In genomic region chr1:155938220-155938627, GRCh38 we compare ENCODE assay signal across 8 cellular contexts. TPM values are rescaled to one million over a fixed set of nuclear protein-coding genes. Genes with fewer than 3 reads are reported as not detected.
DNase-seq lines count a peak whose midpoint lies in the region; ATAC-seq and TF ChIP-seq lines count a peak whose summit lies in the region.

No MANE protein-coding gene starts in this region.

- H2BK5ac ChIP-seq in mesenchymal stem cell (ENCODE audit: low read depth, low read length, poor library complexity, severe bottlenecking): no peak overlapping the region

- no peak for DNase-seq in activated T-cell treated with anti-CD3 and anti-CD28 coated beads, Interleukin-2, amount 50 U/mL, for 24 hours
- DNase-seq in activated T-cell treated with anti-CD3 and anti-CD28 coated beads for 4 hours (no peak), M059J (ENCODE audit: low read depth) (peak; percentile 80), RWPE2 (ENCODE audit: low spot score) (no peak), dedifferentiated amniotic fluid mesenchymal stem cell (ENCODE audit: extremely low spot score) (peak; percentile 40), mesenchymal stem cell (peak; percentile 77), T-helper 9 cell (no peak)

- H3K27me3 Mint-ChIP-seq in activated T-cell treated with anti-CD3 and anti-CD28 coated beads, Interleukin-2, amount 50 U/mL, for 24 hours: no peaks in the 10 kb centered on the region

- TF ChIP-seq CTCF in RWPE2 (IDR thresholded peaks at IDR 0.05; ENCODE audit: poor library complexity, severe bottlenecking): peak; percentile 89

- no peaks in the 10 kb centered on the region for H3K36me3 Mint-ChIP-seq in activated T-cell treated with anti-CD3 and anti-CD28 coated beads, Interleukin-2, amount 50 U/mL, for 24 hours (ENCODE audit: low read depth)

- no peak overlapping the region for H3K18ac ChIP-seq in mesenchymal stem cell (ENCODE audit: low read depth in 1 of 2, low read length in 2 of 2)

- H3K9me3 Mint-ChIP-seq in activated T-cell treated with anti-CD3 and anti-CD28 coated beads, Interleukin-2, amount 50 U/mL, for 24 hours: no peaks in the 10 kb centered on the region

- no peak overlapping the region for H3K23ac ChIP-seq in mesenchymal stem cell (ENCODE audit: low read length in 2 of 2)

- H2BK120ac ChIP-seq in mesenchymal stem cell (ENCODE audit: low read depth, low read length): no peak overlapping the region

- H3K79me1 ChIP-seq in mesenchymal stem cell (replicated peaks; ENCODE audit: low read length, poor library complexity, severe bottlenecking): peaks cover 3% of the 10 kb centered on the region

- no peak overlapping the region for H4K8ac ChIP-seq in mesenchymal stem cell (ENCODE audit: low read length)

- ATAC-seq in RWPE2 (ENCODE audit: low read depth) (peak; percentile 14; the same call in 2 of the 3 replicates), esophagus mucosa (no peak)

- H3K9ac ChIP-seq in mesenchymal stem cell (ENCODE audit: low read length): peak overlapping the region; percentile 3

- H3K4me2 ChIP-seq in mesenchymal stem cell (ENCODE audit: low read length, poor library complexity, severe bottlenecking): no peak overlapping the region

- no CpG with 5 or more reads among the region's 1 CpG for WGBS in mesenchymal stem cell

- no peaks in the 10 kb centered on the region for H3K9me3 ChIP-seq in RWPE2 (ENCODE audit: severe bottlenecking)
- H3K9me3 ChIP-seq in mesenchymal stem cell (ENCODE audit: control insufficient read depth, low read length): no peaks in the 10 kb centered on the region

- no peak overlapping the region for H3K14ac ChIP-seq in mesenchymal stem cell (ENCODE audit: low read length in 2 of 2)

- H4K91ac ChIP-seq in mesenchymal stem cell (ENCODE audit: low read length): no peak overlapping the region

- H3K4me3 ChIP-seq in RWPE2 (ENCODE audit: severe bottlenecking) (no peak overlapping the region), mesenchymal stem cell (ENCODE audit: insufficient read depth in 1 of 2, low read depth in 1 of 2, low read length in 2 of 2) (no peak overlapping the region)

- H2AK5ac ChIP-seq in mesenchymal stem cell (ENCODE audit: low read length, severe bottlenecking): no peak overlapping the region

- H3K36me3 ChIP-seq in RWPE2 (ENCODE audit: low read depth): peaks cover 8% of the 10 kb centered on the region
- H3K36me3 ChIP-seq in mesenchymal stem cell (ENCODE audit: control insufficient read depth in 1 of 2, insufficient read depth in 2 of 2, low read depth in 1 of 2, low read length in 2 of 2): peaks cover 0 to 7% of the 10 kb centered on the region in 2 experiments

- no peak overlapping the region for H2AFZ ChIP-seq in mesenchymal stem cell (ENCODE audit: low read depth, low read length)

- H3K4me1 ChIP-seq in RWPE2 (ENCODE audit: insufficient read depth, poor library complexity, severe bottlenecking): peaks cover 35% of the 10 kb centered on the region
- H3K4me1 ChIP-seq in mesenchymal stem cell (ENCODE audit: control insufficient read depth, insufficient read depth, low read depth, low read length): peaks cover 20% of the 10 kb centered on the region

- H3K4me1 Mint-ChIP-seq in activated T-cell treated with anti-CD3 and anti-CD28 coated beads, Interleukin-2, amount 50 U/mL, for 24 hours (ENCODE audit: low read depth): peaks cover 40% of the 10 kb centered on the region

- H3K27ac ChIP-seq in RWPE2 (ENCODE audit: poor library complexity, severe bottlenecking) (peak overlapping the region; percentile 88), mesenchymal stem cell (ENCODE audit: low read length, poor library complexity, severe bottlenecking) (no peak overlapping the region)

- no peak overlapping the region for H2BK15ac ChIP-seq in mesenchymal stem cell (ENCODE audit: low read depth, poor library complexity, severe bottlenecking)

- peak overlapping the region; percentile 60 for H3K27ac Mint-ChIP-seq in activated T-cell treated with anti-CD3 and anti-CD28 coated beads, Interleukin-2, amount 50 U/mL, for 24 hours

- H3K4ac ChIP-seq in mesenchymal stem cell (ENCODE audit: low read depth in 1 of 2, low read length in 2 of 2): no peak overlapping the region

- H3K4me3 Mint-ChIP-seq in activated T-cell treated with anti-CD3 and anti-CD28 coated beads, Interleukin-2, amount 50 U/mL, for 24 hours: no peak overlapping the region

- H2BK12ac ChIP-seq in mesenchymal stem cell (ENCODE audit: low read length in 2 of 2): no peak overlapping the region

- H3K27me3 ChIP-seq in RWPE2 (ENCODE audit: insufficient read depth, poor library complexity, severe bottlenecking): no peaks in the 10 kb centered on the region
- H3K27me3 ChIP-seq in mesenchymal stem cell (ENCODE audit: control insufficient read depth in 1 of 2, insufficient read depth in 1 of 2, low read length in 2 of 2): no peaks in the 10 kb centered on the region

RNA-seq across cellular contexts. Expression of gene RXFP4, which starts 3.2 kb away (rescaled TPM):
- not detected in 2 replicates for total RNA-seq in M059J (2014; rRNA removed; shearing (Covaris generic))
- polyA plus RNA-seq in mesenchymal stem cell (2013, experiment 1 of 2): not detected
- polyA plus RNA-seq in mesenchymal stem cell (2013, experiment 2 of 2): not detected
- not detected for total RNA-seq in esophagus mucosa

RNA-seq across cellular contexts. Expression of gene KHDC4, which starts 4.0 kb away (rescaled TPM):
- 24.1 and 30.7 TPM in 2 replicates for total RNA-seq in M059J (2014; rRNA removed; shearing (Covaris generic))
- polyA plus RNA-seq in mesenchymal stem cell (2013, experiment 1 of 2): 18.9 TPM
- polyA plus RNA-seq in mesenchymal stem cell (2013, experiment 2 of 2): 17.3 TPM
- total RNA-seq in esophagus mucosa: 19.4 TPM

RNA-seq across cellular contexts. Expression of gene RIT1, which starts 27.1 kb away (rescaled TPM):
- total RNA-seq in M059J (2014; rRNA removed; shearing (Covaris generic)): 53.9 and 64.3 TPM in 2 replicates
- polyA plus RNA-seq in mesenchymal stem cell (2013, experiment 1 of 2): 33.9 TPM
- 33.9 TPM for polyA plus RNA-seq in mesenchymal stem cell (2013, experiment 2 of 2)
- total RNA-seq in esophagus mucosa: 35.7 TPM

RNA-seq across cellular contexts. Expression of gene ARHGEF2, which starts 40.1 kb away (rescaled TPM):
- 47.3 and 51.6 TPM in 2 replicates for total RNA-seq in M059J (2014; rRNA removed; shearing (Covaris generic))
- polyA plus RNA-seq in mesenchymal stem cell (2013, experiment 1 of 2): 58.9 TPM
- 55.6 TPM for polyA plus RNA-seq in mesenchymal stem cell (2013, experiment 2 of 2)
- 23.8 TPM for total RNA-seq in esophagus mucosa

Comparison
In these comparisons a context has a peak if more than half of its experiments do, and no peak if none do; other contexts are left out.
1. DNase-seq: peak in M059J (single experiment), dedifferentiated amniotic fluid mesenchymal stem cell (single experiment) and mesenchymal stem cell (single experiment); none in activated T-cell treated with anti-CD3 and anti-CD28 coated beads, Interleukin-2, amount 50 U/mL, for 24 hours (single experiment), activated T-cell treated with anti-CD3 and anti-CD28 coated beads for 4 hours (single experiment), RWPE2 (single experiment) and T-helper 9 cell (single experiment).